ENCODE assay signal across 21 cellular contexts in the genomic region with DNA sequence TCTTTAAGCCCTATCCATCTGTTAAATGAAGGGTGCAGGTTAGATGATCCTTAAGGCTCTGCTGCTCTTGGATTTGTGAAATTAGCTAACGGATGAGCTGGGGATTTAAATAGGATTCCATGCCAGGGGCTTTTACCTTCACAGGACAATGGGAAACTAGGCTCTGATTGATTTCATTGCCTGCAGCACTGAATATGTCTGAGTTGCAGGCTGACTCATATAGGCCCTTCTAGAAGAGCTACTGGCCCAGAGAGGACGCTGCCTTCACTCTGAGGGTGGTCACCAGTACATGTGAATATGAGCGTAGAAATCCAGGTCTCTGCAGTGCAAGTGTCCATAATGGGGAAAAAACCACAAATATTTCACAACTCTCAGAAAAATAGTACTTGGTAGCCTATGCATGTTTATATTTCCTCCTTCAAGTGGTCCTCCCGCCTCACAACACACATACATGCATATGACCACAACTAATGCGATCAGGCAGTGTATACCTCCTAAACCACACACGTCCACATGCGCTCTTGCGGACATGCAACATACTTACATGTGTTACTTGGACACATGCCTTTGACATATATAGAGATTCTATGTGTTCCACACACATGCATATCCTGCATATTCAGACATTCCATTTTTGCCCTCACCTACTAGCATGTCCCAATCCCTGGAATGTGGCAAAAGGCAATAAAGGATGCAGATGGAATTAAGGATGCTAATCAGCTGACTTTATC.
DNase-seq lines count a peak whose midpoint lies in the region; ATAC-seq, FAIRE-seq and TF ChIP-seq lines count a peak whose summit lies in the region.
"Had no signal": no experiment of that assay in that cellular context is flagged by ENCODE, and none has a peak within 500 bp of the region (broad histone marks: within the 10 kb centered on the region; RNA-seq: fewer than 3 reads in every experiment).

No MANE protein-coding gene starts in this region.

- peak; percentile 89 for FAIRE-seq in D721Med (lab: Jason Lieb, UNC)

- TF ChIP-seq EP300 in esophagus muscularis mucosa (IDR thresholded peaks at IDR 0.05), result no peak

- TF ChIP-seq CTCF in D721Med (IDR thresholded peaks at IDR 0.05; ENCODE audit: insufficient read depth, missing control alignments) (no peak), HFFc6 (IDR thresholded peaks at IDR 0.05) (no peak), esophagus muscularis mucosa (IDR thresholded peaks at IDR 0.05) (no peak)

- peaks cover 10% of the 10 kb centered on the region for H3K36me3 Mint-ChIP-seq in HFFc6 (ENCODE audit: low read depth)

- intact Hi-C loops in esophagus muscularis mucosa (cut with DNase I), result no loop called here

- H3K4me1 Mint-ChIP-seq in HFFc6 (ENCODE audit: low read depth), result peaks cover 83% of the 10 kb centered on the region

- peaks cover 9% of the 10 kb centered on the region; the same call in 1 of the 2 replicates for H3K9me3 Mint-ChIP-seq in HFFc6
- H3K9me3 Mint-ChIP-seq: stimulated activated naive B cell treated with anti-CD40 and anti-IgM and Interleukin-4, amounts not matched to agents 10 μg/mL and 1 μg/mL and 100 μg/mL, for 72 hours had no signal

- H3K27me3 Mint-ChIP-seq in HFFc6 (ENCODE audit: insufficient read depth), result no peaks in the 10 kb centered on the region; the same call in 1 of the 2 replicates
- H3K27me3 Mint-ChIP-seq: activated T-cell treated with anti-CD3 and anti-CD28 coated beads, Interleukin-2, amount 50 U/mL, for 24 hours; stimulated activated naive B cell treated with anti-CD40 and anti-IgM and Interleukin-4, amounts not matched to agents 10 μg/mL and 1 μg/mL and 100 μg/mL, for 72 hours had no signal

- 90% methylated on average over 8 of the region's 8 CpGs for WGBS in esophagus muscularis mucosa

- DNase-seq in D721Med (ENCODE audit: insufficient read length, low spot score), result peak; percentile 15
- no peak for DNase-seq in HFFc6
- peak; percentile 75 for DNase-seq in amniotic epithelial cell (ENCODE audit: low read depth)
- peak; percentile 72 for DNase-seq in iris pigment epithelial cell (ENCODE audit: low read depth)
- DNase-seq in activated T-cell treated with anti-CD3 and anti-CD28 coated beads for 4 hours, result no peak
- no peak for DNase-seq in NCI-H2196 treated with DMSO at 0.1 percent for 48 hours (lab: John Stamatoyannopoulos, UW; ENCODE audit: unreplicated experiment)
- DNase-seq in esophagus muscularis mucosa (ENCODE audit: extremely low spot score), result no peak
- DNase-seq: activated CD4-positive, alpha-beta T cell treated with anti-CD3 and anti-CD28 coated beads, Interleukin-2, amount 50 U/mL, for 48 hours; activated naive CD4-positive, alpha-beta T cell treated with anti-CD3 and anti-CD28 coated beads, Interleukin-2, amount 10 ng/mL, durations not matched to agents 7 days and 5 days; activated T-cell treated with anti-CD3 and anti-CD28 coated beads, Interleukin-2, amount 50 U/mL, for 24 hours; left ventricle myocardium superior; NCI-H1048; NCI-H2081 treated with DMSO at 0.1 percent for 48 hours; NCI-H510A; occipital lobe; SHP77; stimulated activated naive B cell treated with anti-CD40 and anti-IgM and Interleukin-4, amounts not matched to agents 10 μg/mL and 1 μg/mL and 100 μg/mL, for 72 hours had no signal

- peaks cover 0 to 5% (median 0%) of the 10 kb centered on the region in 4 donors for H3K9me3 ChIP-seq in esophagus muscularis mucosa
- H3K9me3 ChIP-seq: thoracic aorta had no signal

- H3K36me3 ChIP-seq in esophagus muscularis mucosa, result no peaks in the 10 kb centered on the region
- H3K36me3 ChIP-seq: thoracic aorta had no signal

- H3K27ac Mint-ChIP-seq in HFFc6, result peak overlapping the region; percentile 54
- H3K27ac Mint-ChIP-seq: WTC11 had no signal

- H3K4me1 ChIP-seq in esophagus muscularis mucosa, result peaks cover 28 to 42% (median 32%) of the 10 kb centered on the region in 4 donors

- TF ChIP-seq POLR2A in esophagus muscularis mucosa (IDR thresholded peaks at IDR 0.05; ENCODE audit: low read depth), result no peak

- ATAC-seq in GM21367 (IDR thresholded peaks at IDR 0.05; ENCODE audit: unreplicated experiment), result no peak
- ATAC-seq: stimulated activated naive B cell treated with anti-CD40 and anti-IgM and Interleukin-4, amounts not matched to agents 10 μg/mL and 1 μg/mL and 100 μg/mL, for 72 hours; WTC11 had no signal

- no peak overlapping the region for H3K4me3 Mint-ChIP-seq in HFFc6
- H3K4me3 Mint-ChIP-seq: activated naive CD4-positive, alpha-beta T cell treated with anti-CD3 and anti-CD28 coated beads, Interleukin-2, amount 10 ng/mL, durations not matched to agents 7 days and 5 days; activated T-cell treated with anti-CD3 and anti-CD28 coated beads, Interleukin-2, amount 50 U/mL, for 24 hours; stimulated activated naive B cell treated with anti-CD40 and anti-IgM and Interleukin-4, amounts not matched to agents 10 μg/mL and 1 μg/mL and 100 μg/mL, for 72 hours; WTC11 had no signal

- H3K27ac ChIP-seq in esophagus muscularis mucosa (replicated peaks in 1 of 4), result no peak overlapping the region
- H3K27ac ChIP-seq: epithelial cell of prostate, thoracic aorta had no signal

- no peaks in the 10 kb centered on the region for H3K27me3 ChIP-seq in esophagus muscularis mucosa

- H3K4me3 ChIP-seq in esophagus muscularis mucosa, result no peak overlapping the region
- H3K4me3 ChIP-seq: thoracic aorta had no signal

Comparison
In these comparisons a context has a peak if more than half of its experiments do, and no peak if none do; other contexts are left out.
1. DNase-seq: peak in D721Med (single experiment), amniotic epithelial cell (single experiment) and iris pigment epithelial cell (single experiment); none in HFFc6 (single experiment), activated T-cell treated with anti-CD3 and anti-CD28 coated beads for 4 hours (single experiment), NCI-H2196 treated with DMSO at 0.1 percent for 48 hours (single experiment) and esophagus muscularis mucosa (single experiment).